In genomic region chr1:167083066-167083682, GRCh38 we compare ENCODE assay signal across 18 cellular contexts. TPM values are rescaled to one million over a fixed set of nuclear protein-coding genes. Genes with fewer than 3 reads are reported as not detected.
A peak's percentile ranks its signal among the peaks of the same experiment; 100 is the strongest.
DNase-seq lines count a peak whose midpoint lies in the region; ATAC-seq and TF ChIP-seq lines count a peak whose summit lies in the region.
"Had no signal": no experiment of that assay in that cellular context is flagged by ENCODE, and none has a peak within 500 bp of the region (broad histone marks: within the 10 kb centered on the region; RNA-seq: fewer than 3 reads in every experiment).

No MANE protein-coding gene starts in this region.

- H3K36me3 ChIP-seq in cardiac muscle cell: no peaks in the 10 kb centered on the region
- no peaks in the 10 kb centered on the region for H3K36me3 ChIP-seq in subcutaneous abdominal adipose tissue (ENCODE audit: control insufficient read depth in 5 of 5, insufficient read depth in 5 of 5, low read length in 5 of 5)
- H3K36me3 ChIP-seq: suprapubic skin had no signal

- H3K4me1 ChIP-seq in cardiac muscle cell (ENCODE audit: low read depth): peaks cover 13% of the 10 kb centered on the region
- H3K4me1 ChIP-seq in subcutaneous abdominal adipose tissue (ENCODE audit: control insufficient read depth in 5 of 5, insufficient read depth in 5 of 5, low read length in 5 of 5): peaks cover 3 to 14% (median 7%) of the 10 kb centered on the region in 5 donors
- H3K4me1 ChIP-seq: suprapubic skin had no signal

- no peak for ATAC-seq in Right ventricle myocardium inferior
- peak; percentile 19 to 64 for ATAC-seq in left cardiac atrium
- ATAC-seq in stimulated activated memory B cell treated with anti-CD40 and anti-IgM and Interleukin-4, amounts not matched to agents 10 μg/mL and 1 μg/mL and 100 μg/mL, for 72 hours: no peak
- ATAC-seq: activated T-helper 17 cell treated with anti-CD3 and anti-CD28 coated beads, Interleukin-2, amount 50 U/mL, for 72 hours; naive thymus-derived CD8-positive, alpha-beta T cell; T-cell; WTC11 had no signal

- no peaks in the 10 kb centered on the region for H3K27me3 Mint-ChIP-seq in stimulated activated memory B cell treated with anti-CD40 and anti-IgM and Interleukin-4, amounts not matched to agents 10 μg/mL and 1 μg/mL and 100 μg/mL, for 72 hours

- H3K27me3 ChIP-seq in cardiac muscle cell: no peaks in the 10 kb centered on the region
- H3K27me3 ChIP-seq in subcutaneous abdominal adipose tissue (ENCODE audit: control insufficient read depth in 5 of 5, insufficient read depth in 4 of 5, low read length in 5 of 5): peaks cover 5 to 15% (median 9%) of the 10 kb centered on the region in 5 donors

- peak overlapping the region; percentile 10 for H3K27ac ChIP-seq in cardiac muscle cell
- no peak overlapping the region for H3K27ac ChIP-seq in subcutaneous abdominal adipose tissue (ENCODE audit: low read depth, low read length)
- H3K27ac ChIP-seq: suprapubic skin had no signal

- H3K4me3 ChIP-seq in cardiac muscle cell (no peak overlapping the region), subcutaneous abdominal adipose tissue (ENCODE audit: low read depth in 1 of 5, low read length in 5 of 5) (peak overlapping the region in 3 of 5 donors; percentile 6 to 28 (median 26))
- H3K4me3 ChIP-seq: suprapubic skin had no signal

- H3K4me1 Mint-ChIP-seq in stimulated activated memory B cell treated with anti-CD40 and anti-IgM and Interleukin-4, amounts not matched to agents 10 μg/mL and 1 μg/mL and 100 μg/mL, for 72 hours: no peaks in the 10 kb centered on the region
- H3K4me1 Mint-ChIP-seq: activated T-helper 17 cell treated with anti-CD3 and anti-CD28 coated beads, Interleukin-2, amount 50 U/mL, for 72 hours had no signal

- DNase-seq in cardiac muscle cell (ENCODE audit: low read depth in 1 of 2, low spot score in 1 of 2) (peak in 1 of 2 donors; percentile 36), Right ventricle myocardium inferior (ENCODE audit: missing footprints) (no peak), NCI-H345 treated with DMSO at 0.1 percent for 48 hours (lab: John Stamatoyannopoulos, UW; ENCODE audit: unreplicated experiment) (peak; percentile 70), left cardiac atrium (no peak), NCI-H2196 (lab: John Stamatoyannopoulos, UW; ENCODE audit: unreplicated experiment) (no peak)
- DNase-seq in stimulated activated CD4-positive, alpha-beta T cell treated with anti-CD3 and anti-CD28 coated beads, Interleukin-4, amount 100 ng/mL, for 4 hours: no peak
- DNase-seq: activated CD8-positive, alpha-beta memory T cell treated with anti-CD3 and anti-CD28 coated beads for 24 hours; central memory CD4-positive, alpha-beta T cell; naive thymus-derived CD8-positive, alpha-beta T cell; NCI-H2227 treated with DMSO at 0.1 percent for 48 hours; T-cell had no signal

- no peak overlapping the region for H3K27ac Mint-ChIP-seq in stimulated activated memory B cell treated with anti-CD40 and anti-IgM and Interleukin-4, amounts not matched to agents 10 μg/mL and 1 μg/mL and 100 μg/mL, for 72 hours
- H3K27ac Mint-ChIP-seq: activated T-helper 17 cell treated with anti-CD3 and anti-CD28 coated beads, Interleukin-2, amount 50 U/mL, for 72 hours; naive thymus-derived CD8-positive, alpha-beta T cell; T-cell; WTC11 had no signal

- H3K9me3 Mint-ChIP-seq in stimulated activated memory B cell treated with anti-CD40 and anti-IgM and Interleukin-4, amounts not matched to agents 10 μg/mL and 1 μg/mL and 100 μg/mL, for 72 hours: no peaks in the 10 kb centered on the region
- H3K9me3 Mint-ChIP-seq: activated T-helper 17 cell treated with anti-CD3 and anti-CD28 coated beads, Interleukin-2, amount 50 U/mL, for 72 hours; naive thymus-derived CD8-positive, alpha-beta T cell; T-cell; WTC11 had no signal

- intact Hi-C loops in Right ventricle myocardium inferior (cut with DNase I) (no loop called here), left cardiac atrium (cut with DNase I) (no loop called here)

- no peaks in the 10 kb centered on the region for H3K9me3 ChIP-seq in cardiac muscle cell (ENCODE audit: low read depth)
- no peaks in the 10 kb centered on the region for H3K9me3 ChIP-seq in subcutaneous abdominal adipose tissue (ENCODE audit: control insufficient read depth in 5 of 5, low read length in 5 of 5)
- H3K9me3 ChIP-seq: suprapubic skin had no signal

- H3K9ac ChIP-seq in subcutaneous abdominal adipose tissue (ENCODE audit: low read length in 5 of 5): no peak overlapping the region

- no peak overlapping the region for H3K4me3 Mint-ChIP-seq in stimulated activated memory B cell treated with anti-CD40 and anti-IgM and Interleukin-4, amounts not matched to agents 10 μg/mL and 1 μg/mL and 100 μg/mL, for 72 hours
- H3K4me3 Mint-ChIP-seq: activated T-helper 17 cell treated with anti-CD3 and anti-CD28 coated beads, Interleukin-2, amount 50 U/mL, for 72 hours; naive thymus-derived CD8-positive, alpha-beta T cell; T-cell; WTC11 had no signal

- TF ChIP-seq CTCF in cardiac muscle cell (IDR thresholded peaks at IDR 0.05; ENCODE audit: low read depth, low read length): no peak

- H3K36me3 Mint-ChIP-seq in stimulated activated memory B cell treated with anti-CD40 and anti-IgM and Interleukin-4, amounts not matched to agents 10 μg/mL and 1 μg/mL and 100 μg/mL, for 72 hours: no peaks in the 10 kb centered on the region
- H3K36me3 Mint-ChIP-seq: WTC11 had no signal

RNA-seq across cellular contexts. Expression of gene GPA33, which starts 7.0 kb away (rescaled TPM):
- total RNA-seq in cardiac muscle cell (0.11 and 0.69 TPM in 2 replicates), Right ventricle myocardium inferior (0.62 TPM), left cardiac atrium (under 1 TPM; 0.31 to 0.32 TPM)
- 0.07 and 0.35 TPM in 2 replicates for polyA plus RNA-seq in cardiac muscle cell
- total RNA-seq: fibroblast of villous mesenchyme had no signal

RNA-seq across cellular contexts. Expression of gene STYXL2, which starts 10.7 kb away (rescaled TPM):
- total RNA-seq in cardiac muscle cell (40.3 and 52.1 TPM in 2 replicates), Right ventricle myocardium inferior (127 TPM), left cardiac atrium (10 to 100 TPM; 80.0 to 87.4 TPM)
- polyA plus RNA-seq in cardiac muscle cell: 43.0 and 55.3 TPM in 2 replicates
- total RNA-seq: activated T-helper 17 cell treated with anti-CD3 and anti-CD28 coated beads, Interleukin-2, amount 50 U/mL, for 72 hours; fibroblast of villous mesenchyme; naive thymus-derived CD8-positive, alpha-beta T cell; T-cell had no signal
- polyA plus RNA-seq: liver; naive thymus-derived CD8-positive, alpha-beta T cell had no signal

Comparison
In these comparisons a context has a peak if more than half of its experiments do, and no peak if none do; other contexts are left out.
1. ATAC-seq: peak in left cardiac atrium (2 of 2); none in Right ventricle myocardium inferior (single experiment) and stimulated activated memory B cell treated with anti-CD40 and anti-IgM and Interleukin-4, amounts not matched to agents 10 μg/mL and 1 μg/mL and 100 μg/mL, for 72 hours (single experiment).